ENCODE assay signal across 8 cellular contexts in the genomic region with DNA sequence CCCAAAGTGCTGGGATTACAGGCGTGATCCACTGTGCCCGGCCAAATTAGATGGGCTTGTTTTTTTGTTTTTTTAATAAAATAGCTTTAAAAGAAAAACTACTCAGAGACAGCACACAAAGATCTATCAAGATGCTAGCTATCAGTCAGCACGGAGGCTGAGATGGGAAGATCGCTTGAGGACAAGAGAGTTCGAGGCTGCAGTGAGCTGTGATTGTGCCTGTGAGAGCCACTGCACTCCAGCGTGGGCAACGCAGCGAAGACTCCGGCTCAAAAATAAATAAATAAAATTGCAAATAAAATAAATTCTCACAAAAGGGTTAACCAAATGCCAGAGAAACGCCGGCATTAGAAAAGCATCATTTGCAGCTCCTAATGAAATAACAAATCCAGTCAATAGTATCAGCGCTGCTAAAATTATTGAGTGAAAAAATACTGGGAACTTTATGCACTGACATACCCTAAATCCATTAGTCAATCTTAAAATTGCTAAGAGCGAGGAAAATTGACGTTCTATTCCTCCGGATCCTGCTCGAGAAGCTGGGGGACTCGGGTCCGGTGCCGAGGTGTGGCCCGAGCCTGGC. TPM values are rescaled to one million over a fixed set of nuclear protein-coding genes. Genes with fewer than 3 reads are reported as not detected.
DNase-seq lines count a peak whose midpoint lies in the region; ATAC-seq and TF ChIP-seq lines count a peak whose summit lies in the region.

No MANE protein-coding gene starts in this region.

- no peaks in the 10 kb centered on the region for H3K27me3 Mint-ChIP-seq in stimulated activated naive CD8-positive, alpha-beta T cell treated with anti-CD3 and anti-CD28 coated beads, Interleukin-15, amount 100 ng/mL, for 72 hours

- H3K4me1 Mint-ChIP-seq in stimulated activated naive CD8-positive, alpha-beta T cell treated with anti-CD3 and anti-CD28 coated beads, Interleukin-15, amount 100 ng/mL, for 72 hours: peaks cover 18% of the 10 kb centered on the region

- peak overlapping the region; percentile 60 to 89 for H3K27ac Mint-ChIP-seq in activated naive CD4-positive, alpha-beta T cell treated with anti-CD3 and anti-CD28 coated beads, Interleukin-2, amount 50 U/mL, for 72 hours
- H3K27ac Mint-ChIP-seq in stimulated activated naive CD8-positive, alpha-beta T cell treated with anti-CD3 and anti-CD28 coated beads, Interleukin-15, amount 100 ng/mL, for 72 hours: peak overlapping the region; percentile 89 to 93

- H3K4me1 ChIP-seq in BE2C: no peaks in the 10 kb centered on the region; the same call in 1 of the 2 replicates

- H3K9me3 Mint-ChIP-seq in activated naive CD4-positive, alpha-beta T cell treated with anti-CD3 and anti-CD28 coated beads, Interleukin-2, amount 50 U/mL, for 72 hours: peaks cover 0 to 4% of the 10 kb centered on the region in 2 donors
- no peaks in the 10 kb centered on the region for H3K9me3 Mint-ChIP-seq in stimulated activated naive CD8-positive, alpha-beta T cell treated with anti-CD3 and anti-CD28 coated beads, Interleukin-15, amount 100 ng/mL, for 72 hours

- H3K4me3 Mint-ChIP-seq in stimulated activated naive CD8-positive, alpha-beta T cell treated with anti-CD3 and anti-CD28 coated beads, Interleukin-15, amount 100 ng/mL, for 72 hours: peak overlapping the region; percentile 83 to 86

- H3K4me3 ChIP-seq in BE2C (ENCODE audit: low read depth, low read length): peak overlapping the region; percentile 73

- TF ChIP-seq CTCF in BE2C (IDR thresholded peaks at IDR 0.05; ENCODE audit: low read depth, low read length): no peak

- no peaks in the 10 kb centered on the region for H3K36me3 ChIP-seq in BE2C

- DNase-seq in BE2C: no peak
- DNase-seq in activated naive CD4-positive, alpha-beta T cell treated with anti-CD3 and anti-CD28 coated beads, Interleukin-2, amount 50 U/mL, for 72 hours (ENCODE audit: low spot score in 2 of 2): no peak
- DNase-seq in inferior parietal cortex (ENCODE audit: extremely low spot score): peak; percentile 22
- peak in 1 of 2 donors; percentile 16 for DNase-seq in stimulated activated naive CD8-positive, alpha-beta T cell treated with anti-CD3 and anti-CD28 coated beads, Interleukin-15, amount 100 ng/mL, for 72 hours
- DNase-seq in COLO668 (lab: John Stamatoyannopoulos, UW; ENCODE audit: unreplicated experiment): no peak
- no peak for DNase-seq in stimulated activated naive CD4-positive, alpha-beta T cell (lab: John Stamatoyannopoulos, UW)

- ATAC-seq in HG03378 (IDR thresholded peaks at IDR 0.05; ENCODE audit: unreplicated experiment) (peak; percentile 14), HG03342 (IDR thresholded peaks at IDR 0.05; ENCODE audit: unreplicated experiment) (no peak)
- ATAC-seq in activated naive CD4-positive, alpha-beta T cell treated with anti-CD3 and anti-CD28 coated beads, Interleukin-2, amount 50 U/mL, for 72 hours: no peak
- ATAC-seq in stimulated activated naive CD8-positive, alpha-beta T cell treated with anti-CD3 and anti-CD28 coated beads, Interleukin-15, amount 100 ng/mL, for 72 hours: no peak

- no peaks in the 10 kb centered on the region for H3K9me3 ChIP-seq in BE2C

- peaks cover 0 to 5% of the 10 kb centered on the region in 2 donors for H3K36me3 Mint-ChIP-seq in activated naive CD4-positive, alpha-beta T cell treated with anti-CD3 and anti-CD28 coated beads, Interleukin-2, amount 50 U/mL, for 72 hours

- H3K27me3 ChIP-seq in BE2C: no peaks in the 10 kb centered on the region

RNA-seq across cellular contexts. Expression of a gene that starts 0.7 kb away (rescaled TPM):
- 8.7 TPM for polyA plus RNA-seq in BE2C (2012; ENCODE audit: insufficient read depth, insufficient read length, low read depth)
- 1 to 10 TPM; 5.4 to 6.9 TPM for total RNA-seq in activated naive CD4-positive, alpha-beta T cell treated with anti-CD3 and anti-CD28 coated beads, Interleukin-2, amount 50 U/mL, for 72 hours
